ENCODE assay signal across 11 cellular contexts in the genomic region with DNA sequence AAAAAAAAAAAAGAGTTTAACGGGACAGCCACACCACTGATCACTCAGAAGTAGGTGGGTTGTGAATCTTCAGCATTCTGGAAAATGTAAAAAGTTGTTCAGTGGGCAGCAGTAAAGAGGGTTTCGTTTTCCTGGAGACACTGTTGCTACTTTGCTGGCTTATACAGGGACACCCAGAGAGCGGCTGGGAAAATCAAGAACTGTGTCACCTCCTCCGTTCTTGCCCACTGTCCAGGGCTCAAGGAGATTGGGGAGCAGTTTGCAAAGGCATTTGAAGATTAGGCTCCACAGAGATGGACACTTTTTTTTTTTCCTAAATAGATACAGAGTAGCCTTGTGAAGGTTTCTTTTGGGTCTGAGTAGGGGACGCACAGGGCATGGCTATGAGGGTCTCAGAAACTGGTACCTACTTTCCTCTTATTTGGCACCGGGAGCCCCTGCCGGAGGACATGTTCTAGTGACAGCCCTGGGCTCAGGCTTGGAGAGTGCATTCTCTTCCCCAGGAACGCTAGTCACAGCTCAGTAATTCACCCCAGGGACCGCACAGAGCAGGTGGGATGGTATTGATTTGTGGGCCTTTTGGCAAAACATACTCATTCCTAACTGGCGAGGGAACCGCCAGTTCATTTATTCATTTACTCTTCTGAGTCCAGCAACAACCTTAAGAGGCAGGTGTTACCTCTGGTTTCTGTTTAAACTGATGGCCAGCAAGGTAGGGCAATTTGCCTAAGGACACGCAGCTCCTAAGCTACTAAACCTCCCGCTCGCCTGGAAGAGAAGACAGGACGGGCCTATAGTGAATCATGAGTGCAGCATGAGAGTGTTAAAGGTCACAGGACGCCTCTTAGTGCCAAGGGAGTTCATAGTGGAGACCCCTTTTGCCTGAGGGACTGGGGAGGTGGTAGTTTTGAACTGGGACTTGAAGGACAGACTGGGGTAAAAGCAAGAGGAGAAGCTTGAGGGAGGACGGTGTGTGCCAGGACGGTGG. TPM values are rescaled to one million over a fixed set of nuclear protein-coding genes. Genes with fewer than 3 reads are reported as not detected.
DNase-seq lines count a peak whose midpoint lies in the region; TF ChIP-seq lines count a peak whose summit lies in the region.
"Had no signal": no experiment of that assay in that cellular context is flagged by ENCODE, and none has a peak within 500 bp of the region (broad histone marks: within the 10 kb centered on the region; RNA-seq: fewer than 3 reads in every experiment).

No MANE protein-coding gene starts in this region.

- H2AK5ac ChIP-seq in mesenchymal stem cell (ENCODE audit: low read length, severe bottlenecking): peak overlapping the region; percentile 34

- H4K8ac ChIP-seq in mesenchymal stem cell (ENCODE audit: low read length): no peak overlapping the region

- peak overlapping the region; percentile 19 for H3K4me2 ChIP-seq in mesenchymal stem cell (ENCODE audit: low read length, poor library complexity, severe bottlenecking)
- no peak overlapping the region for H3K4me2 ChIP-seq in OCI-LY7 (ENCODE audit: low read length)

- DNase-seq in CD8-positive, alpha-beta memory T cell: no peak
- DNase-seq in NCI-H1436 (lab: John Stamatoyannopoulos, UW) (peak; percentile 58), NCI-H69 (lab: John Stamatoyannopoulos, UW) (peak; percentile 17), mesenchymal stem cell (no peak), OCI-LY7 (ENCODE audit: low spot score) (no peak), KBM-7 (no peak)
- no peak for DNase-seq in effector CD8-positive, alpha-beta T cell (lab: John Stamatoyannopoulos, UW)
- no peak for DNase-seq in stimulated activated CD4-positive, alpha-beta T cell treated with anti-CD3 and anti-CD28 coated beads, Interleukin-15, amount 100 ng/mL, for 24 hours
- DNase-seq: activated CD8-positive, alpha-beta memory T cell treated with anti-CD3 and anti-CD28 coated beads for 24 hours; right cardiac atrium had no signal

- H3K4me1 Mint-ChIP-seq in CD8-positive, alpha-beta memory T cell: peaks cover 43 to 79% (median 55%) of the 10 kb centered on the region in 3 donors

- CTCF ChIA-PET in CD8-positive, alpha-beta memory T cell (lab: Charles Lee): no interaction called here
- CTCF ChIA-PET in OCI-LY7 (lab: Charles Lee; ENCODE audit: unreplicated experiment): no interaction called here

- H2AFZ ChIP-seq in mesenchymal stem cell (ENCODE audit: low read depth, low read length) (no peak overlapping the region), OCI-LY7 (ENCODE audit: low read length) (no peak overlapping the region)

- no peak overlapping the region for H2BK120ac ChIP-seq in mesenchymal stem cell (ENCODE audit: low read depth, low read length)

- intact Hi-C loops in OCI-LY7 (cut with micrococcal nuclease; ENCODE audit: unreplicated experiment): no loop called here

- BruUV-seq in OCI-LY7 (replicated peaks; lab: Mats Ljungman, UMichigan): no TSS peak

- H3K27ac Mint-ChIP-seq in CD8-positive, alpha-beta memory T cell: peak overlapping the region in 5 of 8 donors; percentile 23 to 77 (median 56)
- H3K27ac Mint-ChIP-seq: dendritic cell treated with granulocyte-macrophage colony-stimulating factor and Interleukin-4, amounts not matched to agents 40 ng/mL and 50 ng/mL, for 4 days had no signal

- H3K9me3 Mint-ChIP-seq in CD8-positive, alpha-beta memory T cell: no peaks in the 10 kb centered on the region
- H3K9me3 Mint-ChIP-seq: dendritic cell treated with granulocyte-macrophage colony-stimulating factor and Interleukin-4, amounts not matched to agents 40 ng/mL and 50 ng/mL, for 4 days had no signal

- no peak overlapping the region for H3K4me3 ChIP-seq in CD8-positive, alpha-beta memory T cell (ENCODE audit: low read length)
- H3K4me3 ChIP-seq in mesenchymal stem cell (ENCODE audit: insufficient read depth in 1 of 2, low read depth in 1 of 2, low read length in 2 of 2) (no peak overlapping the region), OCI-LY7 (ENCODE audit: low read depth, low read length, poor library complexity, severe bottlenecking) (no peak overlapping the region)

- H4K91ac ChIP-seq in mesenchymal stem cell (ENCODE audit: low read length): no peak overlapping the region

- 90% methylated on average over 18 of the region's 18 CpGs for WGBS in mesenchymal stem cell

- H2BK12ac ChIP-seq in mesenchymal stem cell (ENCODE audit: low read length in 2 of 2): no peak overlapping the region

- H3K4ac ChIP-seq in mesenchymal stem cell (ENCODE audit: low read depth in 1 of 2, low read length in 2 of 2): no peak overlapping the region

- H2BK5ac ChIP-seq in mesenchymal stem cell (ENCODE audit: low read depth, low read length, poor library complexity, severe bottlenecking): no peak overlapping the region

- no peak for TF ChIP-seq CTCF in OCI-LY7 (conservative IDR thresholded peaks at IDR 0.05; ENCODE audit: low read length)

- H3K27ac ChIP-seq in CD8-positive, alpha-beta memory T cell (ENCODE audit: low read depth, low read length): no peak overlapping the region
- H3K27ac ChIP-seq in mesenchymal stem cell (ENCODE audit: low read length, poor library complexity, severe bottlenecking) (no peak overlapping the region), OCI-LY7 (ENCODE audit: low read depth, low read length, poor library complexity, severe bottlenecking) (no peak overlapping the region)

- no peaks in the 10 kb centered on the region for H3K27me3 ChIP-seq in CD8-positive, alpha-beta memory T cell (ENCODE audit: insufficient read depth, low read length, poor library complexity, severe bottlenecking)
- H3K27me3 ChIP-seq in mesenchymal stem cell (ENCODE audit: control insufficient read depth in 1 of 2, insufficient read depth in 1 of 2, low read length in 2 of 2): no peaks in the 10 kb centered on the region

- H3K4me3 Mint-ChIP-seq in CD8-positive, alpha-beta memory T cell: peak overlapping the region in 1 of 7 donors; percentile 30
- H3K4me3 Mint-ChIP-seq: dendritic cell treated with granulocyte-macrophage colony-stimulating factor and Interleukin-4, amounts not matched to agents 40 ng/mL and 50 ng/mL, for 4 days had no signal

- peaks cover 0 to 2% of the 10 kb centered on the region in 2 donors for H3K27me3 Mint-ChIP-seq in CD8-positive, alpha-beta memory T cell
- H3K27me3 Mint-ChIP-seq: dendritic cell treated with granulocyte-macrophage colony-stimulating factor and Interleukin-4, amounts not matched to agents 40 ng/mL and 50 ng/mL, for 4 days had no signal

- H3K79me1 ChIP-seq in mesenchymal stem cell (replicated peaks; ENCODE audit: low read length, poor library complexity, severe bottlenecking): peaks cover 39% of the 10 kb centered on the region

- H3K14ac ChIP-seq in mesenchymal stem cell (ENCODE audit: low read length in 2 of 2): peak overlapping the region in 1 of 2 experiments; percentile 7

- no peaks in the 10 kb centered on the region for H3K9me2 ChIP-seq in OCI-LY7 (ENCODE audit: insufficient read depth, low read length)

- H3K36me3 Mint-ChIP-seq in CD8-positive, alpha-beta memory T cell: peaks cover 0 to 41% (median 11%) of the 10 kb centered on the region in 3 donors

- H4K20me1 ChIP-seq in OCI-LY7 (ENCODE audit: insufficient read depth, low read length): no peaks in the 10 kb centered on the region; the same call in 1 of the 2 replicates

- no peak overlapping the region for H3K9ac ChIP-seq in mesenchymal stem cell (ENCODE audit: low read length)

- H3K23ac ChIP-seq in mesenchymal stem cell (ENCODE audit: low read length in 2 of 2): no peak overlapping the region

- POLR2A ChIA-PET in CD8-positive, alpha-beta memory T cell (lab: Charles Lee): no interaction called here
- POLR2A ChIA-PET in OCI-LY7 (lab: Charles Lee): no interaction called here

- in situ Hi-C loops in KBM-7 (cut with MboI; ENCODE audit: low pct_unique_long_range_greater_than_20kb, low sequenced_read_pairs): no loop called here

- no peaks in the 10 kb centered on the region for H3K79me2 ChIP-seq in OCI-LY7 (ENCODE audit: insufficient read depth, low read depth, low read length)

- H3K4me1 ChIP-seq in CD8-positive, alpha-beta memory T cell (ENCODE audit: insufficient read depth, low read length): peaks cover 12% of the 10 kb centered on the region
- H3K4me1 ChIP-seq in mesenchymal stem cell (ENCODE audit: control insufficient read depth, insufficient read depth, low read depth, low read length) (peaks cover 15% of the 10 kb centered on the region), OCI-LY7 (ENCODE audit: insufficient read depth, low read length, poor library complexity, severe bottlenecking) (peaks cover 4% of the 10 kb centered on the region)

- no peaks in the 10 kb centered on the region for H3K9me3 ChIP-seq in CD8-positive, alpha-beta memory T cell (ENCODE audit: low read length)
- H3K9me3 ChIP-seq in mesenchymal stem cell (ENCODE audit: control insufficient read depth, low read length): no peaks in the 10 kb centered on the region
- no peaks in the 10 kb centered on the region for H3K9me3 ChIP-seq in OCI-LY7 (ENCODE audit: low read length)

- H3K36me3 ChIP-seq in CD8-positive, alpha-beta memory T cell (ENCODE audit: insufficient read depth, low read length): peaks cover 7% of the 10 kb centered on the region
- H3K36me3 ChIP-seq in mesenchymal stem cell (ENCODE audit: control insufficient read depth in 1 of 2, insufficient read depth in 2 of 2, low read depth in 1 of 2, low read length in 2 of 2) (peaks cover 4 to 7% of the 10 kb centered on the region in 2 experiments), OCI-LY7 (ENCODE audit: insufficient read depth, low read length) (no peaks in the 10 kb centered on the region)

- no peak overlapping the region for H2BK15ac ChIP-seq in mesenchymal stem cell (ENCODE audit: low read depth, poor library complexity, severe bottlenecking)

- H3K18ac ChIP-seq in mesenchymal stem cell (ENCODE audit: low read depth in 1 of 2, low read length in 2 of 2): no peak overlapping the region

RNA-seq across cellular contexts. Expression of gene HPCAL1, which starts 53.1 kb away (rescaled TPM):
- total RNA-seq in CD8-positive, alpha-beta memory T cell: 10 to 100 TPM; 44.1 to 47.6 TPM
- polyA plus RNA-seq in CD8-positive, alpha-beta memory T cell: 96.3 TPM
- 35.6 TPM for polyA plus RNA-seq in mesenchymal stem cell (2013, experiment 1 of 2)
- 36.5 TPM for polyA plus RNA-seq in mesenchymal stem cell (2013, experiment 2 of 2)
- total RNA-seq in OCI-LY7 (2014; rRNA removed; shearing (Covaris generic)): 9.1 and 9.7 TPM in 2 replicates
- 7.2 and 9.2 TPM in 2 replicates for total RNA-seq in OCI-LY7 (2022)

Comparison
In these comparisons a context has a peak if more than half of its experiments do, and no peak if none do; other contexts are left out.
1. DNase-seq: peak in NCI-H1436 (single experiment) and NCI-H69 (single experiment); none in CD8-positive, alpha-beta memory T cell (0 of 5), mesenchymal stem cell (single experiment), effector CD8-positive, alpha-beta T cell (single experiment), OCI-LY7 (single experiment), KBM-7 (single experiment) and stimulated activated CD4-positive, alpha-beta T cell treated with anti-CD3 and anti-CD28 coated beads, Interleukin-15, amount 100 ng/mL, for 24 hours (single experiment).
2. RNA of gene HPCAL1, which starts 53.1 kb away (total RNA-seq): 44.1 to 47.6 TPM in CD8-positive, alpha-beta memory T cell; 7.2 to 9.7 TPM in OCI-LY7; every median in the first group is over 4 times any median in the second.